ENCODE assay signal across 14 cellular contexts in the genomic region with DNA sequence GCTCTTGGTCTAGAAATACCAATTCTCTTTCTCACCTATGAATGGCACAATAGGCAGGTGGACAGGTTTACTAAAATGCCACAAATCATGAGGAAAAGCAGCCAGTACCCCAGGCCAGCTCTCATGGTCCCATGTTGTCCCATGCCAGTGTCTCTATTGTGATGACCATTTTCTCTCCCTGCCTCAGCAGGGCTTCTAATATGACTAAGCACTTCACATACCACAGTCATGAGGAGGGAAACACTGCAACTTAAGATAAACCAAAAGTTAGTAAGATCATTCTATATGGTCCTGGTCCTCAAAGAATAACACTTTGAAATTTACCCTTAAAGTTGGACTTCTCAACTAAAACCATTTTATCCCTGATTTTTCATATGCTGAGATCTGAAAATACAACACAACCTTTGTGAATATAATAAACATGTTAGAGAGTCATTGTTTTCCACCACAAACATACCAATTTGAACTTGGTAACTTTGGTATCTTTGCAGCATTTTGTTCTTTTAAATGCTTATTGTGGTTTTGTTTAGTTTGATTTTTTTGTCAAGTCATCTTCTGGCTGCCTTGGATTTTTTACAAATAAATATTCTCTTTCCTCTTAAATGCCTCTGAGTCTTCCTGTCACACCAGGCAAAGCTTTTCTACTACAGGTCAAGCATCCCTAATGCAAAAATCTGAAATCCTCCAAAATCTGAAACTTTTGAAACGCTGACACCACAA. TPM values are rescaled to one million over a fixed set of nuclear protein-coding genes. Genes with fewer than 3 reads are reported as not detected.
DNase-seq lines count a peak whose midpoint lies in the region; ATAC-seq and TF ChIP-seq lines count a peak whose summit lies in the region.
"Had no signal": no experiment of that assay in that cellular context is flagged by ENCODE, and none has a peak within 500 bp of the region (broad histone marks: within the 10 kb centered on the region; RNA-seq: fewer than 3 reads in every experiment).

No MANE protein-coding gene starts in this region.

- peak; percentile 30 for DNase-seq in AG08395 (ENCODE audit: low spot score)
- DNase-seq in WTC11 (ENCODE audit: low spot score): no peak
- DNase-seq in foreskin fibroblast: peak; percentile 12 to 54
- DNase-seq in pons (ENCODE audit: low spot score): no peak
- DNase-seq in stimulated activated naive B cell treated with anti-CD40 and anti-IgM and Interleukin-4, amounts not matched to agents 10 μg/mL and 1 μg/mL and 100 μg/mL, for 72 hours: no peak
- DNase-seq in activated T-helper 2 cell treated with anti-CD3 and anti-CD28 coated beads, Interferon-gamma antibody, Interleukin-2, Interleukin-4, amounts not matched to agents 10 μg/mL and 5 μg/mL and 100 μg/mL, durations not matched to agents 14 hours and 24 hours and 36 hours (ENCODE audit: low spot score): no peak
- DNase-seq: activated CD4-positive, alpha-beta T cell treated with anti-CD3 and anti-CD28 coated beads, Interleukin-2, amount 10 ng/mL, durations not matched to agents 7 days and 5 days; dorsolateral prefrontal cortex; immature natural killer cell; NCI-H510A had no signal

- POLR2A ChIA-PET in WTC11 (lab: Charles Lee): no interaction called here

- no peaks in the 10 kb centered on the region for H3K9me3 Mint-ChIP-seq in WTC11
- no peaks in the 10 kb centered on the region for H3K9me3 Mint-ChIP-seq in stimulated activated naive B cell treated with anti-CD40 and anti-IgM and Interleukin-4, amounts not matched to agents 10 μg/mL and 1 μg/mL and 100 μg/mL, for 72 hours
- no peaks in the 10 kb centered on the region for H3K9me3 Mint-ChIP-seq in activated T-helper 2 cell treated with anti-CD3 and anti-CD28 coated beads, Interferon-gamma antibody, Interleukin-2, Interleukin-4, amounts not matched to agents 10 μg/mL and 5 μg/mL and 100 μg/mL, durations not matched to agents 14 hours and 24 hours and 36 hours
- H3K9me3 Mint-ChIP-seq: activated CD4-positive, alpha-beta T cell treated with anti-CD3 and anti-CD28 coated beads, Interleukin-2, amount 10 ng/mL, durations not matched to agents 7 days and 5 days; immature natural killer cell had no signal

- H3K36me3 Mint-ChIP-seq in WTC11: peaks cover 16% of the 10 kb centered on the region
- H3K36me3 Mint-ChIP-seq in stimulated activated naive B cell treated with anti-CD40 and anti-IgM and Interleukin-4, amounts not matched to agents 10 μg/mL and 1 μg/mL and 100 μg/mL, for 72 hours: peaks cover 31 to 48% of the 10 kb centered on the region in 2 donors
- peaks cover 34% of the 10 kb centered on the region for H3K36me3 Mint-ChIP-seq in activated T-helper 2 cell treated with anti-CD3 and anti-CD28 coated beads, Interferon-gamma antibody, Interleukin-2, Interleukin-4, amounts not matched to agents 10 μg/mL and 5 μg/mL and 100 μg/mL, durations not matched to agents 14 hours and 24 hours and 36 hours (ENCODE audit: low read depth)

- peaks cover 9% of the 10 kb centered on the region for H3K4me1 Mint-ChIP-seq in WTC11
- peaks cover 8 to 22% of the 10 kb centered on the region in 2 donors for H3K4me1 Mint-ChIP-seq in stimulated activated naive B cell treated with anti-CD40 and anti-IgM and Interleukin-4, amounts not matched to agents 10 μg/mL and 1 μg/mL and 100 μg/mL, for 72 hours
- H3K4me1 Mint-ChIP-seq in activated T-helper 2 cell treated with anti-CD3 and anti-CD28 coated beads, Interferon-gamma antibody, Interleukin-2, Interleukin-4, amounts not matched to agents 10 μg/mL and 5 μg/mL and 100 μg/mL, durations not matched to agents 14 hours and 24 hours and 36 hours (ENCODE audit: low read depth): peaks cover 29% of the 10 kb centered on the region

- TF ChIP-seq CTCF in WTC11 (IDR thresholded peaks at IDR 0.05) (no peak), foreskin fibroblast (IDR thresholded peaks at IDR 0.05; ENCODE audit: low read depth, low read length) (no peak)

- ATAC-seq in HG03432 (IDR thresholded peaks at IDR 0.05; ENCODE audit: unreplicated experiment): peak; percentile 25
- ATAC-seq in WTC11: no peak
- no peak for ATAC-seq in stimulated activated naive B cell treated with anti-CD40 and anti-IgM and Interleukin-4, amounts not matched to agents 10 μg/mL and 1 μg/mL and 100 μg/mL, for 72 hours (replicated peaks)
- no peak for ATAC-seq in GM18520 (IDR thresholded peaks at IDR 0.05; ENCODE audit: unreplicated experiment)
- ATAC-seq: gastroesophageal sphincter had no signal

- no peaks in the 10 kb centered on the region for H3K27me3 Mint-ChIP-seq in WTC11 (ENCODE audit: low read depth)
- H3K27me3 Mint-ChIP-seq in stimulated activated naive B cell treated with anti-CD40 and anti-IgM and Interleukin-4, amounts not matched to agents 10 μg/mL and 1 μg/mL and 100 μg/mL, for 72 hours: no peaks in the 10 kb centered on the region
- H3K27me3 Mint-ChIP-seq in activated T-helper 2 cell treated with anti-CD3 and anti-CD28 coated beads, Interferon-gamma antibody, Interleukin-2, Interleukin-4, amounts not matched to agents 10 μg/mL and 5 μg/mL and 100 μg/mL, durations not matched to agents 14 hours and 24 hours and 36 hours (ENCODE audit: low read depth): no peaks in the 10 kb centered on the region
- H3K27me3 Mint-ChIP-seq: activated CD4-positive, alpha-beta T cell treated with anti-CD3 and anti-CD28 coated beads, Interleukin-2, amount 10 ng/mL, durations not matched to agents 7 days and 5 days had no signal

- CTCF ChIA-PET in WTC11 (lab: Charles Lee): no interaction called here

- no peak overlapping the region for H3K4me3 ChIP-seq in foreskin fibroblast (ENCODE audit: low read depth in 1 of 2, low read length in 2 of 2)
- H3K4me3 ChIP-seq: ascending aorta, dorsolateral prefrontal cortex, gastroesophageal sphincter had no signal

- H3K4me3 Mint-ChIP-seq in WTC11: no peak overlapping the region
- no peak overlapping the region for H3K4me3 Mint-ChIP-seq in stimulated activated naive B cell treated with anti-CD40 and anti-IgM and Interleukin-4, amounts not matched to agents 10 μg/mL and 1 μg/mL and 100 μg/mL, for 72 hours
- no peak overlapping the region for H3K4me3 Mint-ChIP-seq in activated T-helper 2 cell treated with anti-CD3 and anti-CD28 coated beads, Interferon-gamma antibody, Interleukin-2, Interleukin-4, amounts not matched to agents 10 μg/mL and 5 μg/mL and 100 μg/mL, durations not matched to agents 14 hours and 24 hours and 36 hours (ENCODE audit: low read depth)
- H3K4me3 Mint-ChIP-seq: activated CD4-positive, alpha-beta T cell treated with anti-CD3 and anti-CD28 coated beads, Interleukin-2, amount 10 ng/mL, durations not matched to agents 7 days and 5 days; immature natural killer cell had no signal

- H3K27ac Mint-ChIP-seq in WTC11: 0 out of 2 replicates have a peak overlapping the region, but pooled peaks have one; percentile 47
- no peak overlapping the region for H3K27ac Mint-ChIP-seq in stimulated activated naive B cell treated with anti-CD40 and anti-IgM and Interleukin-4, amounts not matched to agents 10 μg/mL and 1 μg/mL and 100 μg/mL, for 72 hours
- H3K27ac Mint-ChIP-seq in activated T-helper 2 cell treated with anti-CD3 and anti-CD28 coated beads, Interferon-gamma antibody, Interleukin-2, Interleukin-4, amounts not matched to agents 10 μg/mL and 5 μg/mL and 100 μg/mL, durations not matched to agents 14 hours and 24 hours and 36 hours: no peak overlapping the region

- intact Hi-C loops in activated T-helper 2 cell treated with anti-CD3 and anti-CD28 coated beads, Interferon-gamma antibody, Interleukin-2, Interleukin-4, amounts not matched to agents 10 μg/mL and 5 μg/mL and 100 μg/mL, durations not matched to agents 14 hours and 24 hours and 36 hours (cut with micrococcal nuclease): no loop called here

TF ChIP-seq in WTC11, 78 proteins besides CTCF, POLR2A, EP300 and RAD21 (continues in another document):
- TF ChIP-seq, protein P1, sequence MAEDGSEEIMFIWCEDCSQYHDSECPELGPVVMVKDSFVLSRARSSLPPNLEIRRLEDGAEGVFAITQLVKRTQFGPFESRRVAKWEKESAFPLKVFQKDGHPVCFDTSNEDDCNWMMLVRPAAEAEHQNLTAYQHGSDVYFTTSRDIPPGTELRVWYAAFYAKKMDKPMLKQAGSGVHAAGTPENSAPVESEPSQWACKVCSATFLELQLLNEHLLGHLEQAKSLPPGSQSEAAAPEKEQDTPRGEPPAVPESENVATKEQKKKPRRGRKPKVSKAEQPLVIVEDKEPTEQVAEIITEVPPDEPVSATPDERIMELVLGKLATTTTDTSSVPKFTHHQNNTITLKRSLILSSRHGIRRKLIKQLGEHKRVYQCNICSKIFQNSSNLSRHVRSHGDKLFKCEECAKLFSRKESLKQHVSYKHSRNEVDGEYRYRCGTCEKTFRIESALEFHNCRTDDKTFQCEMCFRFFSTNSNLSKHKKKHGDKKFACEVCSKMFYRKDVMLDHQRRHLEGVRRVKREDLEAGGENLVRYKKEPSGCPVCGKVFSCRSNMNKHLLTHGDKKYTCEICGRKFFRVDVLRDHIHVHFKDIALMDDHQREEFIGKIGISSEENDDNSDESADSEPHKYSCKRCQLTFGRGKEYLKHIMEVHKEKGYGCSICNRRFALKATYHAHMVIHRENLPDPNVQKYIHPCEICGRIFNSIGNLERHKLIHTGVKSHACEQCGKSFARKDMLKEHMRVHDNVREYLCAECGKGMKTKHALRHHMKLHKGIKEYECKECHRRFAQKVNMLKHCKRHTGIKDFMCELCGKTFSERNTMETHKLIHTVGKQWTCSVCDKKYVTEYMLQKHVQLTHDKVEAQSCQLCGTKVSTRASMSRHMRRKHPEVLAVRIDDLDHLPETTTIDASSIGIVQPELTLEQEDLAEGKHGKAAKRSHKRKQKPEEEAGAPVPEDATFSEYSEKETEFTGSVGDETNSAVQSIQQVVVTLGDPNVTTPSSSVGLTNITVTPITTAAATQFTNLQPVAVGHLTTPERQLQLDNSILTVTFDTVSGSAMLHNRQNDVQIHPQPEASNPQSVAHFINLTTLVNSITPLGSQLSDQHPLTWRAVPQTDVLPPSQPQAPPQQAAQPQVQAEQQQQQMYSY (CRISPR knock-in tag; IDR thresholded peaks at IDR 0.05): no peak
- TF ChIP-seq TCF7 (CRISPR knock-in tag; IDR thresholded peaks at IDR 0.05; ENCODE audit: low read depth) (no peak), RELA (CRISPR knock-in tag; IDR thresholded peaks at IDR 0.05; ENCODE audit: borderline replicate concordance) (no peak)

RNA-seq across cellular contexts. Expression of a gene that starts 3.5 kb away (rescaled TPM):
- 15.9 to 19.2 TPM (median 18.1 TPM) in 3 replicates for total RNA-seq in WTC11 (2021)
- 30.4 and 31.2 TPM in 2 replicates for total RNA-seq in activated T-helper 2 cell treated with anti-CD3 and anti-CD28 coated beads, Interferon-gamma antibody, Interleukin-2, Interleukin-4, amounts not matched to agents 10 μg/mL and 5 μg/mL and 100 μg/mL, durations not matched to agents 14 hours and 24 hours and 36 hours

RNA-seq across cellular contexts. Expression of a gene that starts 30.9 kb away (rescaled TPM):
- total RNA-seq in WTC11 (2021): 149 to 155 TPM (median 151 TPM) in 3 replicates
- total RNA-seq in activated T-helper 2 cell treated with anti-CD3 and anti-CD28 coated beads, Interferon-gamma antibody, Interleukin-2, Interleukin-4, amounts not matched to agents 10 μg/mL and 5 μg/mL and 100 μg/mL, durations not matched to agents 14 hours and 24 hours and 36 hours: 44.0 and 46.8 TPM in 2 replicates

RNA-seq across cellular contexts. Expression of a gene that starts 41.2 kb away (rescaled TPM):
- 34.5 to 37.1 TPM (median 36.8 TPM) in 3 replicates for total RNA-seq in WTC11 (2021)
- 31.2 and 31.5 TPM in 2 replicates for total RNA-seq in activated T-helper 2 cell treated with anti-CD3 and anti-CD28 coated beads, Interferon-gamma antibody, Interleukin-2, Interleukin-4, amounts not matched to agents 10 μg/mL and 5 μg/mL and 100 μg/mL, durations not matched to agents 14 hours and 24 hours and 36 hours

Comparison
In these comparisons a context has a peak if more than half of its experiments do, and no peak if none do; other contexts are left out.
1. DNase-seq: peak in AG08395 (single experiment) and foreskin fibroblast (2 of 2); none in WTC11 (single experiment), pons (single experiment), stimulated activated naive B cell treated with anti-CD40 and anti-IgM and Interleukin-4, amounts not matched to agents 10 μg/mL and 1 μg/mL and 100 μg/mL, for 72 hours (single experiment) and activated T-helper 2 cell treated with anti-CD3 and anti-CD28 coated beads, Interferon-gamma antibody, Interleukin-2, Interleukin-4, amounts not matched to agents 10 μg/mL and 5 μg/mL and 100 μg/mL, durations not matched to agents 14 hours and 24 hours and 36 hours (single experiment).